In the genomic region with DNA sequence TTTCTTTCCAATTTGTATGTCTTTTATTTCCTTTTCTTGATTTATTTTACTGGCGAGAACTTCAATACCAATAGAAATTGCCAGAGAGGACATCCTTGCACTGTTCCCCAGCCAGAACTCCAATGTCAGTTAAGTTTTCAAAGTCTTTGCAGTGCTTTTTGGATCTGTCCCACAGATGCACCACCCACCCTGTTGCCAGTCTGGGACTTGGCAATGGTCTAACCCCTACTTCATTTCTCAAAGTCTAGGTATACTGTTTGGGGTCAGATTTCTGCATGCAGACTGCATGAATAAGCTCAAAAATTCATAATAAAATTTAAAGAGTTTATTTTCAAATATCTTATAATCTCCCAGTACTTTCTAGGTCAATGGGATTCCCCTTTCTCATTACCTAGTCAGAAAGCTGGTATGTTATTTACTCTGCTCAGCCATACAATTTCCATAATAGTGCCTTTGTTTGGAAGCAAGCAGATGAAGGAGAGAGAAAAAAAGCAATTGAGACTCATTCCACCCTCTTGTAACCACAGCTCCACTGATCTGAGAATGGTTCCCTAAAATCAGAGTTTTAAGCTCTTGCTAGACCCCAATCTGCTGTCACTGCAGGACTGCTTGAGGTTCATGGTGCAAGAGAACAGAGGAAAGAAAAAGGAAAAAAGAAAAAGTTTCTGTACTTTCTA, we compare ENCODE assay signal across 22 cellular contexts.
DNase-seq lines count a peak whose midpoint lies in the region; ATAC-seq and TF ChIP-seq lines count a peak whose summit lies in the region.
"Had no signal": no experiment of that assay in that cellular context is flagged by ENCODE, and none has a peak within 500 bp of the region (broad histone marks: within the 10 kb centered on the region; RNA-seq: fewer than 3 reads in every experiment).

No MANE protein-coding gene starts in this region.

- TF ChIP-seq CTCF in fibroblast of villous mesenchyme (IDR thresholded peaks at IDR 0.05; ENCODE audit: insufficient read depth, low read depth, low read length) = no peak

- peak; percentile 8 for DNase-seq in NCI-H1436 (lab: John Stamatoyannopoulos, UW)
- DNase-seq in NCI-H1436 treated with DMSO at 0.1 percent for 48 hours (lab: John Stamatoyannopoulos, UW) = no peak
- peak; percentile 3 for DNase-seq in RPMI7951 (ENCODE audit: low read depth)
- peak; percentile 14 for DNase-seq in fibroblast of villous mesenchyme (ENCODE audit: low read depth)
- peak; percentile 48 for DNase-seq in renal cortical epithelial cell (ENCODE audit: low read depth)
- DNase-seq in NOMO-1 (lab: John Stamatoyannopoulos, UW; ENCODE audit: unreplicated experiment in 2 of 2) = no peak
- DNase-seq in NK-92 treated with Interleukin-12 subunit alpha and Interleukin-12 subunit beta, amount 100 ng/mL, for 24 hours (lab: John Stamatoyannopoulos, UW) = no peak
- DNase-seq: 8988T; activated naive CD4-positive, alpha-beta T cell treated with anti-CD3 and anti-CD28 coated beads, Interleukin-2, amount 10 ng/mL, durations not matched to agents 7 days and 5 days; brain microvascular endothelial cell; C1 segment of cervical spinal cord; erythroblast; HCEC 1CT; immature natural killer cell; mesenchymal stem cell; NCI-H187; NCI-H524 treated with DMSO at 0.1 percent for 48 hours; Peyer's patch; stimulated activated naive CD4-positive, alpha-beta T cell; upper lobe of left lung had no signal

- no peak overlapping the region for H3K4me3 ChIP-seq in fibroblast of villous mesenchyme (ENCODE audit: low read depth, low read length)
- H3K4me3 ChIP-seq: Peyer's patch, upper lobe of left lung had no signal

- ATAC-seq in HG03135 (IDR thresholded peaks at IDR 0.05; ENCODE audit: unreplicated experiment) = no peak
- ATAC-seq: natural killer cell treated with Interleukin-12 subunit alpha and Interleukin-12 subunit beta and Interleukin-15 and Interleukin-18, amount 100 ng/mL, for 72 hours had no signal

Comparison
In these comparisons a context has a peak if more than half of its experiments do, and no peak if none do; other contexts are left out.
1. DNase-seq: peak in NCI-H1436 (single experiment), RPMI7951 (single experiment), fibroblast of villous mesenchyme (single experiment) and renal cortical epithelial cell (single experiment); none in NCI-H1436 treated with DMSO at 0.1 percent for 48 hours (single experiment), NOMO-1 (0 of 2) and NK-92 treated with Interleukin-12 subunit alpha and Interleukin-12 subunit beta, amount 100 ng/mL, for 24 hours (single experiment).